8 cellular contexts compared by ENCODE assay signal in genomic region chr2:46847726-46848421, GRCh38.
A peak's percentile ranks its signal among the peaks of the same experiment; 100 is the strongest.
DNase-seq lines count a peak whose midpoint lies in the region; ATAC-seq and TF ChIP-seq lines count a peak whose summit lies in the region.

No MANE protein-coding gene starts in this region.

- intact Hi-C loops in Right ventricle myocardium inferior (cut with DNase I): loop anchor here (1.0 kb wide), 1 partner anchor 30 kb away; no protein-coding TSS in a partner anchor
- intact Hi-C loops in cardiac septum (cut with DNase I): loop anchor here (1.0 to 10.0 kb wide), 3 partner anchors 27 to 513 kb away; no protein-coding TSS in a partner anchor
- intact Hi-C loops in ovary (cut with DNase I): loop anchor here in 1 of 4 donors (10.0 kb wide), 1 partner anchor 143 kb away; no protein-coding TSS in a partner anchor

- TF ChIP-seq POLR2A in ovary (IDR thresholded peaks at IDR 0.05): no peak

- H3K4me3 ChIP-seq in fibroblast of mammary gland (ENCODE audit: control insufficient read depth, low read depth, low read length) (peak overlapping the region; percentile 9), ovary (no peak overlapping the region)

- TF ChIP-seq CTCF in fibroblast of mammary gland (conservative IDR thresholded peaks at IDR 0.05; ENCODE audit: control insufficient read depth, insufficient read depth, low read depth, low read length): no peak
- TF ChIP-seq CTCF in ovary (IDR thresholded peaks at IDR 0.05): no peak

- no peak for TF ChIP-seq EP300 in ovary (IDR thresholded peaks at IDR 0.05)

- H3K27me3 ChIP-seq in ovary: no peaks in the 10 kb centered on the region

- H3K36me3 ChIP-seq in ovary: no peaks in the 10 kb centered on the region

- no peaks in the 10 kb centered on the region for H3K9me3 ChIP-seq in ovary

- peak; percentile 46 for ATAC-seq in Right ventricle myocardium inferior
- ATAC-seq in esophagus mucosa: no peak
- ATAC-seq in GM19455 (IDR thresholded peaks at IDR 0.05; ENCODE audit: unreplicated experiment): no peak

- DNase-seq in Right ventricle myocardium inferior (ENCODE audit: missing footprints): no peak
- no peak for DNase-seq in cardiac septum (ENCODE audit: low spot score)
- peak; percentile 90 for DNase-seq in fibroblast of mammary gland (ENCODE audit: low read depth)
- peak in 2 of 5 donors; percentile 48 to 52 for DNase-seq in ovary
- DNase-seq in DMS 273 (lab: John Stamatoyannopoulos, UW; ENCODE audit: unreplicated experiment): no peak
- DNase-seq in NCI-H2107 treated with DMSO at 0.1 percent for 48 hours (lab: John Stamatoyannopoulos, UW; ENCODE audit: unreplicated experiment): no peak

- WGBS in ovary, 3 donors: 15 to 24% (median 18%) methylated on average over 5 of the region's 5 CpGs

- peaks cover 51% of the 10 kb centered on the region for H3K4me1 ChIP-seq in ovary (ENCODE audit: insufficient read depth)

- H3K27ac ChIP-seq in ovary: peak overlapping the region; percentile 93 to 96
